ENCODE assay signal across 23 cellular contexts in the genomic region with DNA sequence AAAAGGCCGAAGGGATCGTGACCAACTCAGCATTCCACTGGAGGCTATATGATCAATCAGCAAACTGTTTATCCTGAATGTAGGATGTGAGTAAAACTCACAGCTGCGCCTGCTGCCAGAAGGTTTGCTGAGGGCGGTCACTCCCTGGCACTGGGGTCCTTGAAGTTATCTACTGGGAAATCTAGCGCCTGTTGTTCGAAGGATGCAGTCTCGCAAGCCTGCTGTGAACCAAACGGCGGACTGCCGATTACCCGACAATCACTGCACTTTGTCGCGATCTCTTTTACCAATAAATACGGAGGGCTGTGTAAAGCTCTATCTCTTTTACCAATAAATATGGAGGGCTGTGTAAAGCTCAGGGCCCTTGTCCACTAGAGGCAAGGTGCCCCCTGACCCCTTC. TPM values are rescaled to one million over a fixed set of nuclear protein-coding genes. Genes with fewer than 3 reads are reported as not detected.
DNase-seq lines count a peak whose midpoint lies in the region; ATAC-seq and TF ChIP-seq lines count a peak whose summit lies in the region.
"Had no signal": no experiment of that assay in that cellular context is flagged by ENCODE, and none has a peak within 500 bp of the region (broad histone marks: within the 10 kb centered on the region; RNA-seq: fewer than 3 reads in every experiment).

No MANE protein-coding gene starts in this region.

- H3K9me3 ChIP-seq in HEK293 (ENCODE audit: control insufficient read depth, insufficient read depth, low read depth, low read length): no peaks in the 10 kb centered on the region
- H3K9me3 ChIP-seq in testis: no peaks in the 10 kb centered on the region
- H3K9me3 ChIP-seq: BE2C had no signal

- H3K4me3 ChIP-seq in HEK293 (ENCODE audit: low read depth, low read length) (no peak overlapping the region), testis (no peak overlapping the region)
- H3K4me3 ChIP-seq: A549, GM23338 had no signal

- H3K36me3 ChIP-seq in HEK293 (ENCODE audit: control insufficient read depth in 2 of 2, insufficient read depth in 1 of 2, low read length in 2 of 2): peaks cover 0 to 31% of the 10 kb centered on the region in 2 experiments; a peak in 2 of 3 replicates
- H3K36me3 ChIP-seq in testis (ENCODE audit: low read depth, missing control alignments): no peaks in the 10 kb centered on the region

- DNase-seq in activated effector memory CD4-positive, alpha-beta T cell treated with anti-CD3 and anti-CD28 coated beads, Interleukin-2, amount 50 U/mL, for 16 hours: peak; percentile 39
- DNase-seq in activated effector memory CD4-positive, alpha-beta T cell treated with Interleukin-2 at 50 U/mL for 16 hours: no peak
- peak; percentile 59 for DNase-seq in mesenteric fat pad (ENCODE audit: low spot score)
- peak; percentile 7 for DNase-seq in testis
- no peak for DNase-seq in cerebellum (ENCODE audit: low spot score)
- no peak for DNase-seq in HT-29 (ENCODE audit: low spot score)
- DNase-seq: 8988T; ACHN; AML-193; BE2C; C1 segment of cervical spinal cord; Calu3; CD4-positive, alpha-beta memory T cell; COR-L47; DMS53; DMS79 treated with DMSO at 0.1 percent for 48 hours; GF-D8; HFFc6 had no signal

- no peak for ATAC-seq in HG02678 (IDR thresholded peaks at IDR 0.05; ENCODE audit: unreplicated experiment)
- ATAC-seq: A549, GM23338, HCT116 had no signal

- TF ChIP-seq CTCF in HEK293 (tag by site-specific recombination; IDR thresholded peaks at IDR 0.05): no peak
- no peak for TF ChIP-seq CTCF in testis (IDR thresholded peaks at IDR 0.05)

- WGBS in testis, 2 donors: 93 to 97% methylated on average over 14 of the region's 14 CpGs

- no peaks in the 10 kb centered on the region for H3K4me1 ChIP-seq in HEK293 (ENCODE audit: control insufficient read depth, insufficient read depth, low read length)
- H3K4me1 ChIP-seq in testis: no peaks in the 10 kb centered on the region
- H3K4me1 ChIP-seq: A549, BE2C had no signal

- H3K27ac ChIP-seq in HEK293 (ENCODE audit: extremely low read depth, low read depth, low read length) (no peak overlapping the region), testis (no peak overlapping the region)
- H3K27ac ChIP-seq: A549 had no signal

- no peak for TF ChIP-seq POLR2A in testis (IDR thresholded peaks at IDR 0.05)

- POLR2A ChIA-PET in HEK293 (lab: Yijun Ruan, JAX): no interaction called here

- intact Hi-C loops in testis (cut with DNase I; ENCODE audit: low total_unique reads): no loop called here

- no peaks in the 10 kb centered on the region for H3K27me3 ChIP-seq in testis
- H3K27me3 ChIP-seq: BE2C had no signal

- CTCF ChIA-PET in HEK293 (lab: Yijun Ruan, JAX): no interaction called here

TF ChIP-seq in HEK293, 187 proteins besides CTCF, POLR2A, EP300 and RAD21:
- TF ChIP-seq ZNF658 (tag by site-specific recombination; IDR thresholded peaks at IDR 0.05): no peak
- TF ChIP-seq ZNF544 (tag by site-specific recombination; IDR thresholded peaks at IDR 0.05): peak; percentile 97
TF ChIP-seq in HEK293: peak in this region for 1.

RNA-seq across cellular contexts. Expression of gene DDX51, which starts 12.9 kb away (rescaled TPM):
- total RNA-seq in mesenteric fat pad (15.1 TPM), testis (10 to 100 TPM; 29.0 to 32.8 TPM), cerebellum (13.1 TPM)
- 18.8 TPM for polyA plus RNA-seq in testis (ENCODE audit: insufficient read depth, low read depth, low replicate concordance)
- 21.4 and 35.3 TPM in 2 replicates for total RNA-seq in HT-29 (2014; rRNA removed; shearing (Covaris generic))

RNA-seq across cellular contexts. Expression of gene NOC4L, which starts 13.0 kb away (rescaled TPM):
- total RNA-seq in mesenteric fat pad (14.6 TPM), testis (10 to 100 TPM; 64.4 to 65.2 TPM), cerebellum (8.5 TPM)
- polyA plus RNA-seq in testis (ENCODE audit: insufficient read depth, low read depth, low replicate concordance): 67.2 TPM
- total RNA-seq in HT-29 (2014; rRNA removed; shearing (Covaris generic)): 45.8 and 47.0 TPM in 2 replicates

Comparison
In these comparisons a context has a peak if more than half of its experiments do, and no peak if none do; other contexts are left out.
1. DNase-seq: peak in activated effector memory CD4-positive, alpha-beta T cell treated with anti-CD3 and anti-CD28 coated beads, Interleukin-2, amount 50 U/mL, for 16 hours (single experiment), mesenteric fat pad (single experiment) and testis (single experiment); none in activated effector memory CD4-positive, alpha-beta T cell treated with Interleukin-2 at 50 U/mL for 16 hours (single experiment), cerebellum (single experiment) and HT-29 (single experiment).